Comparison of ENCODE assay signal across 8 cellular contexts in the genomic region with DNA sequence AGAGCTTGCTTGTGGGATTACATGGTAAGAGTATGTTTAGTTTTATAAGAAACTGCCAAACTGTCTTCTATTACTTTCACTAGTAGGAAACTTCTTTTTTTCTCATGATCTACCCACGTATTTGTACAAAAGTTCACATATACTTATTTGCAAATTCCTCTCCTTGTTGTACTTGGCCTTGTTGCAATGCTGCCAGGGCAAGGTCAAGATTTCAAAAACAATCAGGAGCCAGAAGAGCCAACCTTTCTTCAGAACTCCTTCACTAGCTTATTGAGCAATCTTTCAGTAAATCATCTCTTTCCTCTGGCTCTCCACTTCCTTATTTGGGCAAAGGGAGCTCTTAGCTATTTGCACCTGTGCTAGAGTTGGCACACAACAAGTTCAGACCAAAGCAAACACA. TPM values are rescaled to one million over a fixed set of nuclear protein-coding genes. Genes with fewer than 3 reads are reported as not detected.
A peak's percentile ranks its signal among the peaks of the same experiment; 100 is the strongest.
DNase-seq lines count a peak whose midpoint lies in the region; ATAC-seq, FAIRE-seq and TF ChIP-seq lines count a peak whose summit lies in the region.
"Had no signal": no experiment of that assay in that cellular context is flagged by ENCODE, and none has a peak within 500 bp of the region (broad histone marks: within the 10 kb centered on the region; RNA-seq: fewer than 3 reads in every experiment).

No MANE protein-coding gene starts in this region.

- POLR2A ChIA-PET in H1 (lab: Charles Lee; ENCODE audit: partially characterized antibody), result interaction anchor here (1.7 to 2.7 kb wide), 2 partner anchors 9 kb away, joined by 6 to 13 read pairs; a partner anchor contains a TSS
- POLR2A ChIA-PET in naive thymus-derived CD4-positive, alpha-beta T cell (lab: Charles Lee), result interaction anchor here (13.4 kb wide), 1 partner anchor 14 kb away, joined by 285 read pairs; a partner anchor contains a TSS

- no peak overlapping the region for H2BK120ac ChIP-seq in H1 (replicated peaks; ENCODE audit: low read depth, low read length)

- no peak overlapping the region for H2BK12ac ChIP-seq in H1 (ENCODE audit: low read depth, low read length)

- no peak overlapping the region for H2AK5ac ChIP-seq in H1 (ENCODE audit: low read depth, low read length)

- H3K18ac ChIP-seq in H1 (ENCODE audit: extremely low read depth, low read length), result no peak overlapping the region

- H3K27me3 ChIP-seq in Loucy (ENCODE audit: insufficient read depth, low read length, poor library complexity, severe bottlenecking) (no peaks in the 10 kb centered on the region), H1 (replicated peaks in 1 of 4; ENCODE audit: control insufficient read depth in 3 of 4, extremely low read depth in 1 of 4, insufficient read depth in 3 of 4, low read length in 3 of 4) (no peaks in the 10 kb centered on the region), subcutaneous abdominal adipose tissue (ENCODE audit: control insufficient read depth in 5 of 5, insufficient read depth in 4 of 5, low read length in 5 of 5) (no peaks in the 10 kb centered on the region), SJCRH30 (no peaks in the 10 kb centered on the region)
- no peaks in the 10 kb centered on the region for H3K27me3 ChIP-seq in naive thymus-derived CD4-positive, alpha-beta T cell (ENCODE audit: control insufficient read depth in 2 of 2, insufficient read depth in 2 of 2, low read length in 2 of 2)

- H3K36me3 Mint-ChIP-seq in naive thymus-derived CD4-positive, alpha-beta T cell, result peaks cover 0 to 6% (median 3%) of the 10 kb centered on the region in 5 donors
- H3K36me3 Mint-ChIP-seq: naive B cell had no signal

- H2AFZ ChIP-seq in Loucy (ENCODE audit: low read length), result no peak overlapping the region
- no peak overlapping the region for H2AFZ ChIP-seq in H1 (ENCODE audit: low read length)

- H2BK20ac ChIP-seq in H1 (ENCODE audit: low read length), result no peak overlapping the region

- peak; percentile 51 for ATAC-seq in GM19468 (IDR thresholded peaks at IDR 0.05; ENCODE audit: extremely low read depth, unreplicated experiment)
- no peak for ATAC-seq in naive thymus-derived CD4-positive, alpha-beta T cell

- no peak overlapping the region for H3K27ac Mint-ChIP-seq in naive thymus-derived CD4-positive, alpha-beta T cell

- H3K4me3 Mint-ChIP-seq in naive thymus-derived CD4-positive, alpha-beta T cell, result no peak overlapping the region
- H3K4me3 Mint-ChIP-seq: naive B cell had no signal

- no peak for TF ChIP-seq RAD21 in H1 (IDR thresholded peaks at IDR 0.05 in 1 of 2, conservative IDR thresholded peaks at IDR 0.05 in 1 of 2; ENCODE audit: low read depth in 2 of 2, low read length in 2 of 2)

- no peak overlapping the region for H4K5ac ChIP-seq in H1 (ENCODE audit: insufficient read length, low read depth, low read length)

- no peak overlapping the region for H3K23ac ChIP-seq in H1 (ENCODE audit: insufficient read length)

- peaks cover 4 to 21% (median 11%) of the 10 kb centered on the region in 7 donors for H3K4me1 Mint-ChIP-seq in naive thymus-derived CD4-positive, alpha-beta T cell

- peaks cover 9% of the 10 kb centered on the region for H3F3A ChIP-seq in Loucy (ENCODE audit: low read depth)

- H3K14ac ChIP-seq in H1 (ENCODE audit: insufficient read length), result no peak overlapping the region

- H3K4me3 ChIP-seq in Loucy (ENCODE audit: low read length, poor library complexity, severe bottlenecking) (peak overlapping the region; percentile 44), H1 (ENCODE audit: extremely low read depth in 1 of 4, insufficient read depth in 2 of 4, low read depth in 3 of 4, low read length in 4 of 4) (no peak overlapping the region), subcutaneous abdominal adipose tissue (ENCODE audit: low read depth in 1 of 5, low read length in 5 of 5) (no peak overlapping the region), SJCRH30 (no peak overlapping the region)
- no peak overlapping the region for H3K4me3 ChIP-seq in naive thymus-derived CD4-positive, alpha-beta T cell (ENCODE audit: low read length)

- H3K79me2 ChIP-seq in Loucy (ENCODE audit: insufficient read depth, low read length) (peaks cover 2% of the 10 kb centered on the region; the same call in 1 of the 2 replicates), H1 (ENCODE audit: control insufficient read depth in 1 of 2, insufficient read depth in 2 of 2, low read length in 2 of 2) (no peaks in the 10 kb centered on the region)

- H3K4me2 ChIP-seq in Loucy (ENCODE audit: low read depth, low read length, poor library complexity, severe bottlenecking) (peak overlapping the region; percentile 73), H1 (ENCODE audit: insufficient read depth in 1 of 2, low read depth in 2 of 2, low read length in 2 of 2) (no peak overlapping the region)

- CTCF ChIA-PET in H1 (lab: Charles Lee; ENCODE audit: partially characterized antibody), result interaction anchor here (0.8 to 1.8 kb wide), 6 partner anchors 9 to 76 kb away, joined by 3 to 6 read pairs (median 4); a partner anchor contains a TSS
- CTCF ChIA-PET in naive thymus-derived CD4-positive, alpha-beta T cell (lab: Charles Lee), result interaction anchor here (0.8 kb wide), 1 partner anchor 13 kb away, joined by 3 read pairs; no protein-coding TSS in a partner anchor

- no peak overlapping the region for H4K91ac ChIP-seq in H1 (replicated peaks; ENCODE audit: insufficient read length, low read length)

- H3K4ac ChIP-seq in H1 (replicated peaks; ENCODE audit: insufficient read length, low read depth, low read length), result no peak overlapping the region

- no peak overlapping the region for H3K27ac ChIP-seq in H1 (ENCODE audit: low read depth, low read length)
- peak overlapping the region; percentile 0 for H3K27ac ChIP-seq in subcutaneous abdominal adipose tissue (ENCODE audit: low read depth, low read length)
- H3K27ac ChIP-seq in SJCRH30, result no peak overlapping the region
- no peak overlapping the region for H3K27ac ChIP-seq in naive thymus-derived CD4-positive, alpha-beta T cell (ENCODE audit: low read depth, low read length)

- DNase-seq in H1 (ENCODE audit: low read depth in 1 of 2, low spot score in 2 of 2) (no peak), RCC 7860 (ENCODE audit: low spot score) (no peak), SJCRH30 (no peak)
- no peak for DNase-seq in naive thymus-derived CD4-positive, alpha-beta T cell
- DNase-seq: naive B cell had no signal

- H2BK15ac ChIP-seq in H1 (ENCODE audit: low read length), result no peak overlapping the region

- no peak overlapping the region for H4K8ac ChIP-seq in H1 (ENCODE audit: extremely low read depth, insufficient read depth, low read length)

- peaks cover 60% of the 10 kb centered on the region for H3K4me1 ChIP-seq in Loucy (ENCODE audit: insufficient read depth, low read length, poor library complexity, severe bottlenecking)
- 0 out of 7 replicates have a peak, but pooled peaks cover 0 to 2% (median 0%) of the 10 kb centered on the region in 4 experiments for H3K4me1 ChIP-seq in H1 (replicated peaks in 1 of 4; ENCODE audit: control insufficient read depth in 3 of 4, insufficient read depth in 4 of 4, low read length in 3 of 4)
- peaks cover 0 to 23% (median 17%) of the 10 kb centered on the region in 5 donors for H3K4me1 ChIP-seq in subcutaneous abdominal adipose tissue (ENCODE audit: control insufficient read depth in 5 of 5, insufficient read depth in 5 of 5, low read length in 5 of 5)
- H3K4me1 ChIP-seq in SJCRH30, result no peaks in the 10 kb centered on the region
- peaks cover 0 to 2% of the 10 kb centered on the region in 2 donors for H3K4me1 ChIP-seq in naive thymus-derived CD4-positive, alpha-beta T cell (ENCODE audit: control insufficient read depth in 2 of 2, insufficient read depth in 2 of 2, low read length in 2 of 2)

- no peaks in the 10 kb centered on the region for H3K9me2 ChIP-seq in Loucy (replicated peaks; ENCODE audit: low read depth, low read length)

- H3K9me3 ChIP-seq in Loucy (ENCODE audit: insufficient read depth, low read depth, low read length) (no peaks in the 10 kb centered on the region), H1 (ENCODE audit: insufficient read depth in 2 of 2, low read depth in 1 of 2, low read length in 1 of 2) (no peaks in the 10 kb centered on the region), subcutaneous abdominal adipose tissue (ENCODE audit: control insufficient read depth in 5 of 5, low read length in 5 of 5) (no peaks in the 10 kb centered on the region), SJCRH30 (replicated peaks) (no peaks in the 10 kb centered on the region)
- no peaks in the 10 kb centered on the region for H3K9me3 ChIP-seq in naive thymus-derived CD4-positive, alpha-beta T cell (ENCODE audit: control insufficient read depth in 2 of 3, low read length in 3 of 3)

- H3K9me3 Mint-ChIP-seq in naive thymus-derived CD4-positive, alpha-beta T cell, result no peaks in the 10 kb centered on the region
- H3K9me3 Mint-ChIP-seq: naive B cell had no signal

- H3K79me1 ChIP-seq in H1 (ENCODE audit: low read depth, low read length), result no peaks in the 10 kb centered on the region

- no peaks in the 10 kb centered on the region for H3K27me3 Mint-ChIP-seq in naive thymus-derived CD4-positive, alpha-beta T cell
- H3K27me3 Mint-ChIP-seq: naive B cell had no signal

- TF ChIP-seq CTCF in Loucy (conservative IDR thresholded peaks at IDR 0.05; ENCODE audit: low read length) (no peak), H1 (IDR thresholded peaks at IDR 0.05; ENCODE audit: control extremely low read depth in 1 of 3, insufficient read depth in 1 of 3, low read depth in 1 of 3, low read length in 3 of 3) (no peak)

- TF ChIP-seq EP300 in H1 (IDR thresholded peaks at IDR 0.05; ENCODE audit: borderline replicate concordance in 1 of 2, low read depth in 2 of 2, low read length in 2 of 2), result no peak

- H4K20me1 ChIP-seq in Loucy (ENCODE audit: insufficient read depth, low read length, poor library complexity, severe bottlenecking) (no peaks in the 10 kb centered on the region), H1 (replicated peaks in 1 of 2; ENCODE audit: control insufficient read depth in 1 of 2, insufficient read depth in 2 of 2, low read length in 2 of 2) (no peaks in the 10 kb centered on the region)

- no peak overlapping the region for H2BK5ac ChIP-seq in H1 (ENCODE audit: low read depth, low read length)

- H3K9ac ChIP-seq in Loucy (ENCODE audit: low read depth, low read length, poor library complexity, severe bottlenecking) (no peak overlapping the region), H1 (replicated peaks in 1 of 4; ENCODE audit: extremely low read depth in 1 of 4, low read depth in 3 of 4, low read length in 3 of 4) (no peak overlapping the region), subcutaneous abdominal adipose tissue (ENCODE audit: low read length in 5 of 5) (no peak overlapping the region)

- H3K36me3 ChIP-seq in Loucy (ENCODE audit: insufficient read depth, low read length) (no peaks in the 10 kb centered on the region), H1 (ENCODE audit: control insufficient read depth in 2 of 4, insufficient read depth in 4 of 4, low read length in 3 of 4) (no peaks in the 10 kb centered on the region), subcutaneous abdominal adipose tissue (ENCODE audit: control insufficient read depth in 5 of 5, insufficient read depth in 5 of 5, low read length in 5 of 5) (no peaks in the 10 kb centered on the region), SJCRH30 (no peaks in the 10 kb centered on the region)
- H3K36me3 ChIP-seq in naive thymus-derived CD4-positive, alpha-beta T cell (ENCODE audit: control insufficient read depth in 2 of 3, insufficient read depth in 3 of 3, low read length in 3 of 3), result no peaks in the 10 kb centered on the region

- H3K56ac ChIP-seq in H1 (replicated peaks; ENCODE audit: insufficient read length, low read depth, low read length), result no peak overlapping the region

- intact Hi-C loops in naive thymus-derived CD4-positive, alpha-beta T cell (cut with micrococcal nuclease), result no loop called here

- WGBS in H1 (ENCODE audit: extremely low coverage in 1 of 2, insufficient coverage in 1 of 2, insufficient read length in 1 of 2, insufficient replicate concordance in 2 of 2, low coverage in 1 of 2, low lambda C conversion rate in 2 of 2, missing lambda C conversion rate in 1 of 2), 2 experiments, result 70% methylated on average over 1 of the region's 1 CpG; no CpG with 5 or more reads in 1 of the 2 experiments

- no peak for TF ChIP-seq POLR2A in H1 (IDR thresholded peaks at IDR 0.05; ENCODE audit: control extremely low read depth in 1 of 2, low read depth in 2 of 2, low read length in 2 of 2)

- no peaks in the 10 kb centered on the region for H3K23me2 ChIP-seq in H1 (ENCODE audit: low read depth, low read length)

- FAIRE-seq in H1 (lab: Jason Lieb, UNC) (no peak), RCC 7860 (lab: Jason Lieb, UNC) (no peak)

RNA-seq across cellular contexts. Expression of a gene that starts 9.7 kb away (rescaled TPM):
- total RNA-seq in H1 (2021; fragmentation: NEBNext Ultra II Directional; extraction: Animal tissue kit (Norgen Biotek cat#: 25700)), result 18.5 TPM in 2 replicates
- polyA plus RNA-seq in H1 (2011; rRNA removed), result 11.4 and 13.2 TPM in 2 replicates
- 11.4 TPM for polyA plus RNA-seq in H1 (2011; cell fraction: cytosol; rRNA removed)
- polyA plus RNA-seq in H1 (2011; cell fraction: nucleus; rRNA removed), result 9.2 TPM
- polyA plus RNA-seq in H1 (2012, experiment 1 of 2), result 12.7 to 14.7 TPM (median 13.5 TPM) in 4 replicates
- polyA plus RNA-seq in H1 (2012, experiment 2 of 2), result 7.5 TPM
- polyA plus RNA-seq in H1 (2013, experiment 1 of 2), result 9.5 TPM
- polyA plus RNA-seq in H1 (2013, experiment 2 of 2), result 7.9 TPM
- 11.1 and 11.8 TPM in 2 replicates for polyA minus RNA-seq in H1 (2011; rRNA and poly(A)+ RNA removed)
- polyA minus RNA-seq in H1 (2011; cell fraction: cytosol; rRNA and poly(A)+ RNA removed), result 5.9 TPM
- 11.1 TPM for polyA minus RNA-seq in H1 (2011; cell fraction: nucleus; rRNA and poly(A)+ RNA removed)
- total RNA-seq in SJCRH30 (2014; rRNA removed; shearing (Covaris generic)), result 6.4 and 10.9 TPM in 2 replicates
- 100 to 1,000 TPM in 2 of 5 experiments, 10 to 100 TPM in 3; 42.3 to 112 (median 53.4) TPM for total RNA-seq in naive thymus-derived CD4-positive, alpha-beta T cell
- polyA plus RNA-seq in naive thymus-derived CD4-positive, alpha-beta T cell, result 100 to 1,000 TPM in 1 of 2 donors, 10 to 100 TPM in 1; 86.2 to 116 TPM

RNA-seq across cellular contexts. Expression of a gene that starts 13.2 kb away (rescaled TPM):
- total RNA-seq in H1 (2021; fragmentation: NEBNext Ultra II Directional; extraction: Animal tissue kit (Norgen Biotek cat#: 25700)), result 2.2 and 2.5 TPM in 2 replicates
- 1.1 and 1.2 TPM in 2 replicates for polyA plus RNA-seq in H1 (2011; rRNA removed)
- 1.1 TPM for polyA plus RNA-seq in H1 (2011; cell fraction: cytosol; rRNA removed)
- polyA plus RNA-seq in H1 (2011; cell fraction: nucleus; rRNA removed), result 1.2 TPM
- 1.2 to 2.2 TPM (median 1.7 TPM) in 4 replicates for polyA plus RNA-seq in H1 (2012, experiment 1 of 2)
- 0.30 TPM for polyA plus RNA-seq in H1 (2012, experiment 2 of 2)
- 2.2 TPM for polyA plus RNA-seq in H1 (2013, experiment 1 of 2)
- 2.5 TPM for polyA plus RNA-seq in H1 (2013, experiment 2 of 2)
- polyA minus RNA-seq in H1 (2011; rRNA and poly(A)+ RNA removed), result 2.2 and 2.9 TPM in 2 replicates
- polyA minus RNA-seq in H1 (2011; cell fraction: cytosol; rRNA and poly(A)+ RNA removed), result 0.73 TPM
- 3.4 TPM for polyA minus RNA-seq in H1 (2011; cell fraction: nucleus; rRNA and poly(A)+ RNA removed)
- total RNA-seq in SJCRH30 (2014; rRNA removed; shearing (Covaris generic)), result 9.3 and 10.3 TPM in 2 replicates
- 10 to 100 TPM in 1 of 5 experiments, 1 to 10 TPM in 4; 4.7 to 23.2 (median 8.6) TPM for total RNA-seq in naive thymus-derived CD4-positive, alpha-beta T cell
- polyA plus RNA-seq in naive thymus-derived CD4-positive, alpha-beta T cell, result 1 to 10 TPM; 5.3 to 6.0 TPM

RNA-seq across cellular contexts. Expression of a gene that starts 27.2 kb away (rescaled TPM):
- total RNA-seq in H1 (2021; fragmentation: NEBNext Ultra II Directional; extraction: Animal tissue kit (Norgen Biotek cat#: 25700)), result not detected in 2 replicates
- polyA plus RNA-seq in H1 (2011; rRNA removed), result not detected in 2 replicates
- polyA plus RNA-seq in H1 (2011; cell fraction: cytosol; rRNA removed), result not detected
- polyA plus RNA-seq in H1 (2011; cell fraction: nucleus; rRNA removed), result not detected
- not detected in 4 replicates for polyA plus RNA-seq in H1 (2012, experiment 1 of 2)
- not detected for polyA plus RNA-seq in H1 (2012, experiment 2 of 2)
- polyA plus RNA-seq in H1 (2013, experiment 1 of 2), result not detected
- not detected for polyA plus RNA-seq in H1 (2013, experiment 2 of 2)
- not detected in 2 replicates for polyA minus RNA-seq in H1 (2011; rRNA and poly(A)+ RNA removed)
- polyA minus RNA-seq in H1 (2011; cell fraction: cytosol; rRNA and poly(A)+ RNA removed), result not detected
- not detected for polyA minus RNA-seq in H1 (2011; cell fraction: nucleus; rRNA and poly(A)+ RNA removed)
- not detected in 2 replicates for total RNA-seq in SJCRH30 (2014; rRNA removed; shearing (Covaris generic))
- total RNA-seq in naive thymus-derived CD4-positive, alpha-beta T cell, result not detected
- not detected for polyA plus RNA-seq in naive thymus-derived CD4-positive, alpha-beta T cell

RNA-seq across cellular contexts. Expression of a gene that starts 51.4 kb away (rescaled TPM):
- total RNA-seq in H1 (2021; fragmentation: NEBNext Ultra II Directional; extraction: Animal tissue kit (Norgen Biotek cat#: 25700)), result not detected in 2 replicates
- polyA plus RNA-seq in H1 (2011; rRNA removed), result not detected in 2 replicates
- not detected for polyA plus RNA-seq in H1 (2011; cell fraction: cytosol; rRNA removed)
- not detected for polyA plus RNA-seq in H1 (2011; cell fraction: nucleus; rRNA removed)
- not detected in 4 replicates for polyA plus RNA-seq in H1 (2012, experiment 1 of 2)
- not detected for polyA plus RNA-seq in H1 (2012, experiment 2 of 2)
- not detected for polyA plus RNA-seq in H1 (2013, experiment 1 of 2)
- not detected for polyA plus RNA-seq in H1 (2013, experiment 2 of 2)
- polyA minus RNA-seq in H1 (2011; rRNA and poly(A)+ RNA removed), result not detected in 2 replicates
- not detected for polyA minus RNA-seq in H1 (2011; cell fraction: cytosol; rRNA and poly(A)+ RNA removed)
- not detected for polyA minus RNA-seq in H1 (2011; cell fraction: nucleus; rRNA and poly(A)+ RNA removed)
- not detected in 2 replicates for total RNA-seq in SJCRH30 (2014; rRNA removed; shearing (Covaris generic))
- total RNA-seq in naive thymus-derived CD4-positive, alpha-beta T cell, result not detected
- polyA plus RNA-seq in naive thymus-derived CD4-positive, alpha-beta T cell, result not detected
